In genomic region chr21:37268186-37268503, GRCh38 we compare ENCODE assay signal across 8 cellular contexts. TPM values are rescaled to one million over a fixed set of nuclear protein-coding genes. Genes with fewer than 3 reads are reported as not detected.
DNase-seq lines count a peak whose midpoint lies in the region; ATAC-seq and TF ChIP-seq lines count a peak whose summit lies in the region.

No MANE protein-coding gene starts in this region.

- H3K36me3 ChIP-seq in A673 (ENCODE audit: insufficient read depth, low read length, poor library complexity, severe bottlenecking) (no peaks in the 10 kb centered on the region), KMS-11 (ENCODE audit: insufficient read depth) (no peaks in the 10 kb centered on the region), muscle layer of colon (ENCODE audit: insufficient read depth, low read length) (no peaks in the 10 kb centered on the region)

- H3K27me3 Mint-ChIP-seq in chondrocyte (ENCODE audit: low read depth): no peaks in the 10 kb centered on the region

- H3K4me1 ChIP-seq in A673 (ENCODE audit: insufficient read depth, low read length, poor library complexity, severe bottlenecking) (peaks cover 9% of the 10 kb centered on the region), KMS-11 (ENCODE audit: low read depth, poor library complexity, severe bottlenecking) (peaks cover 11% of the 10 kb centered on the region), muscle layer of colon (ENCODE audit: insufficient read depth, low read length) (peaks cover 14% of the 10 kb centered on the region)

- CTCF ChIA-PET in A673 (lab: Charles Lee): no interaction called here

- no peaks in the 10 kb centered on the region for H3K36me3 Mint-ChIP-seq in chondrocyte (ENCODE audit: low read depth)

- no peaks in the 10 kb centered on the region for H3K27me3 ChIP-seq in A673 (replicated peaks; ENCODE audit: insufficient read depth, low read depth, low read length, poor library complexity)
- no peaks in the 10 kb centered on the region for H3K27me3 ChIP-seq in KMS-11 (ENCODE audit: insufficient read depth, low read depth)
- no peaks in the 10 kb centered on the region for H3K27me3 ChIP-seq in muscle layer of colon (ENCODE audit: control insufficient read depth in 1 of 2, insufficient read depth in 2 of 2, low read length in 2 of 2)

- intact Hi-C loops in A673 (cut with micrococcal nuclease; ENCODE audit: unreplicated experiment): no loop called here
- intact Hi-C loops in head of caudate nucleus (cut with DNase I): loop anchor here (5.0 to 10.0 kb wide), 2 partner anchors 167 to 294 kb away; no protein-coding TSS in a partner anchor

- peak overlapping the region; percentile 93 for H3K4me3 Mint-ChIP-seq in chondrocyte (ENCODE audit: unreplicated experiment)

- peak overlapping the region; percentile 75 for H3K4me2 ChIP-seq in KMS-11

- peak overlapping the region; percentile 89 for H2AFZ ChIP-seq in KMS-11 (ENCODE audit: low read depth)

- H3K9me3 ChIP-seq in A673 (ENCODE audit: low read depth, low read length, poor library complexity, severe bottlenecking) (no peaks in the 10 kb centered on the region), muscle layer of colon (ENCODE audit: low read length) (no peaks in the 10 kb centered on the region)

- no TSS peak for BruUV-seq in A673 (replicated peaks; lab: Mats Ljungman, UMichigan)

- ATAC-seq in HG02840 (IDR thresholded peaks at IDR 0.05; ENCODE audit: low FRiP score, unreplicated experiment) (no peak), GM21526 (IDR thresholded peaks at IDR 0.05; ENCODE audit: low FRiP score, unreplicated experiment) (no peak)

- POLR2A ChIA-PET in A673 (lab: Charles Lee; ENCODE audit: low non-redundant PET): no interaction called here

- H3K27ac ChIP-seq in A673 (ENCODE audit: low read depth, low read length, poor library complexity, severe bottlenecking): peak overlapping the region; percentile 98
- peak overlapping the region; percentile 97 for H3K27ac ChIP-seq in KMS-11
- H3K27ac ChIP-seq in muscle layer of colon (ENCODE audit: low read depth, low read length): peak overlapping the region; percentile 93

- H3K9me3 Mint-ChIP-seq in chondrocyte (ENCODE audit: low read depth): no peaks in the 10 kb centered on the region

- no peaks in the 10 kb centered on the region for H4K20me1 ChIP-seq in KMS-11 (ENCODE audit: insufficient read depth)

- H3K79me2 ChIP-seq in KMS-11 (ENCODE audit: insufficient read depth, low read depth): peaks cover 32% of the 10 kb centered on the region; the same call in 1 of the 2 replicates

- H3K9ac ChIP-seq in KMS-11 (peak overlapping the region; percentile 97), muscle layer of colon (ENCODE audit: low read length) (peak overlapping the region; percentile 55)

- peaks cover 35% of the 10 kb centered on the region for H3K4me1 Mint-ChIP-seq in chondrocyte (ENCODE audit: low read depth)

- no peak for TF ChIP-seq CTCF in A673 (conservative IDR thresholded peaks at IDR 0.05; ENCODE audit: low read depth, low read length)
- no peak for TF ChIP-seq CTCF in KMS-11 (conservative IDR thresholded peaks at IDR 0.05; ENCODE audit: low read depth, low read length)
- TF ChIP-seq CTCF in chondrocyte (IDR thresholded peaks at IDR 0.05): no peak

- DNase-seq in A673 (ENCODE audit: low spot score) (no peak), chondrocyte (ENCODE audit: low spot score) (no peak), SHP77 treated with DMSO at 0.1 percent for 48 hours (lab: John Stamatoyannopoulos, UW) (no peak), head of caudate nucleus (no peak)

- H3K27ac Mint-ChIP-seq in chondrocyte (ENCODE audit: unreplicated experiment): peak overlapping the region; percentile 99

- H3K4me3 ChIP-seq in A673 (ENCODE audit: low read depth, low read length, poor library complexity, severe bottlenecking): peak overlapping the region; percentile 72
- no peak overlapping the region for H3K4me3 ChIP-seq in KMS-11 (IDR thresholded peaks at IDR 0.05; ENCODE audit: insufficient read depth, low read depth, low read length)
- H3K4me3 ChIP-seq in muscle layer of colon (ENCODE audit: low read depth in 1 of 2, low read length in 2 of 2): peak overlapping the region; percentile 62 to 82

RNA-seq across cellular contexts. Expression of gene VPS26C, which starts 1.0 kb away (rescaled TPM):
- 45.3 and 50.2 TPM in 2 replicates for total RNA-seq in A673 (2021)
- total RNA-seq in chondrocyte: 39.2 to 52.8 TPM (median 44.3 TPM) in 3 replicates
